In the genomic region with DNA sequence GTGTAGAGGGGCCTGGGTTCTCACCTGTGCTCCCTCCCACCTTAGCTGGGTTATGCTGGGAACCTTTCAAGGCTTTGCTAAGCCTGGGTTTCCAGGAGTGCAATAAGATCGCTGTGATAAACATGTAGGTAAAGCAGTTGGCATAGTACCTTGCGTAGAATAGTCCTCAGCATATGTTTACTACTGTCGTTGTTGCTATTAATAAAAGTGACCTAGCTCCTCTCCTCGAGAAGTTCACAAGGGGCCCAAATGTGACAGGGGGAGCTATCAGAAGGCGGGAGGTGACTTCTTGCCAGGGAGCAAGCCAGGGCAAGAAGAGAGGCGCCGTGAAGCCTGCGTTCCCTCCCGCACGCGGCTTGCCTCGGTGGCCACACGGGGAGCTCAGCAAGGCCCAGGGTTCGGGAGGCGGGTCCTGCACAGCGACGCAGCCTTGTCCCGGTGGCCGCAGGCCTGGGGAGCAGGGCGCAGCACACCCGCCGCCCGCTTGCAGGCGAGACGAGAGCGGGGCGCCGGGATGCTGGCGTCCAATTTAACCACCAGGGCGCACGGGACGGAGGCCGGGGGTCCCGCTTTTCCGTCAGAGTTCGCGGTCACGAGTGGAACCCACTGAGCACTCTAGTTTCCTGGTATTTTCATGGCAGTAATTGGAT, we compare ENCODE assay signal across 8 cellular contexts.
DNase-seq lines count a peak whose midpoint lies in the region; ATAC-seq and TF ChIP-seq lines count a peak whose summit lies in the region.

No MANE protein-coding gene starts in this region.

- peak overlapping the region in 1 of 2 donors; percentile 74 for H3K27ac Mint-ChIP-seq in activated naive CD4-positive, alpha-beta T cell treated with anti-CD3 and anti-CD28 coated beads, Interleukin-2, amount 50 U/mL, for 72 hours

- TF ChIP-seq CTCF in psoas muscle (IDR thresholded peaks at IDR 0.05), result no peak

- DNase-seq in activated CD4-positive, CD25-positive, alpha-beta regulatory T cell treated with anti-CD3 and anti-CD28 coated beads, Interleukin-2, amount 50 U/mL, for 72 hours, result no peak
- peak; percentile 28 for DNase-seq in M059J (ENCODE audit: low read depth)
- DNase-seq in activated naive CD4-positive, alpha-beta T cell treated with anti-CD3 and anti-CD28 coated beads, Interleukin-2, amount 50 U/mL, for 72 hours (ENCODE audit: low spot score in 2 of 2), result peak in 1 of 2 donors; percentile 24
- DNase-seq in right cardiac atrium, result peak; percentile 54 to 81 (median 78)
- DNase-seq in psoas muscle, result peak; percentile 44 to 78
- no peak for DNase-seq in cerebellar nuclear complex (lab: John Stamatoyannopoulos, UW)

- peaks cover 0 to 6% of the 10 kb centered on the region in 2 donors for H3K36me3 Mint-ChIP-seq in activated naive CD4-positive, alpha-beta T cell treated with anti-CD3 and anti-CD28 coated beads, Interleukin-2, amount 50 U/mL, for 72 hours

- H3K9me3 ChIP-seq in right cardiac atrium (ENCODE audit: control insufficient read depth, low read length), result no peaks in the 10 kb centered on the region
- H3K9me3 ChIP-seq in psoas muscle, result no peaks in the 10 kb centered on the region

- H3K4me3 ChIP-seq in right cardiac atrium (ENCODE audit: low read length) (peak overlapping the region; percentile 72), psoas muscle (peak overlapping the region; percentile 89)

- no peaks in the 10 kb centered on the region for H3K9me3 Mint-ChIP-seq in activated naive CD4-positive, alpha-beta T cell treated with anti-CD3 and anti-CD28 coated beads, Interleukin-2, amount 50 U/mL, for 72 hours

- H3K4me1 ChIP-seq in right cardiac atrium (ENCODE audit: control insufficient read depth, insufficient read depth, low read length) (no peaks in the 10 kb centered on the region), psoas muscle (peaks cover 12% of the 10 kb centered on the region)

- H3K27ac ChIP-seq in right cardiac atrium (ENCODE audit: low read length), result peak overlapping the region; percentile 78
- H3K27ac ChIP-seq in psoas muscle, result peak overlapping the region; percentile 99

- no peaks in the 10 kb centered on the region for H3K27me3 ChIP-seq in right cardiac atrium (ENCODE audit: control insufficient read depth, insufficient read depth)
- no peaks in the 10 kb centered on the region for H3K27me3 ChIP-seq in psoas muscle (ENCODE audit: insufficient read depth in 3 of 3, low read length in 2 of 3)

- ATAC-seq in activated CD4-positive, CD25-positive, alpha-beta regulatory T cell treated with anti-CD3 and anti-CD28 coated beads, Interleukin-2, amount 50 U/mL, for 24 hours, result peak; percentile 25 to 27
- ATAC-seq in GM21786 (IDR thresholded peaks at IDR 0.05; ENCODE audit: unreplicated experiment) (peak; percentile 12), right cardiac atrium (peak; percentile 74 to 78), psoas muscle (peak; percentile 63 to 87 (median 84))
- peak; percentile 35 to 61 for ATAC-seq in activated naive CD4-positive, alpha-beta T cell treated with anti-CD3 and anti-CD28 coated beads, Interleukin-2, amount 50 U/mL, for 72 hours

- H3K36me3 ChIP-seq in psoas muscle (ENCODE audit: insufficient read depth in 1 of 2, low read depth in 1 of 2), result no peaks in the 10 kb centered on the region

- 3% methylated on average over 38 of the region's 38 CpGs for WGBS in right cardiac atrium
- WGBS in psoas muscle, 3 donors, result 1 to 2% (median 2%) methylated on average over 38 of the region's 38 CpGs

- intact Hi-C loops in right cardiac atrium (cut with DNase I) (no loop called here), psoas muscle (cut with DNase I) (loop anchor here (5.0 to 10.0 kb wide), 3 partner anchors 104 to 764 kb away; partner anchors contain the start of genes HOXA5 (in 1 of the 2) and HOXA6 (in 1 of the 2))

Comparison
In these comparisons a context has a peak if more than half of its experiments do, and no peak if none do; other contexts are left out.
1. ATAC-seq: peak in every context shown above with its lines; median percentile 84 in psoas muscle; 76 in right cardiac atrium; 48 in activated naive CD4-positive, alpha-beta T cell treated with anti-CD3 and anti-CD28 coated beads, Interleukin-2, amount 50 U/mL, for 72 hours; 26 in activated CD4-positive, CD25-positive, alpha-beta regulatory T cell treated with anti-CD3 and anti-CD28 coated beads, Interleukin-2, amount 50 U/mL, for 24 hours; 12 in GM21786.
2. DNase-seq: peak in M059J (single experiment), right cardiac atrium (3 of 3) and psoas muscle (2 of 2); none in activated CD4-positive, CD25-positive, alpha-beta regulatory T cell treated with anti-CD3 and anti-CD28 coated beads, Interleukin-2, amount 50 U/mL, for 72 hours (single experiment) and cerebellar nuclear complex (0 of 2).
3. intact Hi-C loops: an anchor here in psoas muscle (5.0 to 10.0 kb wide); none called in right cardiac atrium.